Comparison of ENCODE assay signal across 8 cellular contexts in genomic region chr15:96353931-96354730, GRCh38. TPM values are rescaled to one million over a fixed set of nuclear protein-coding genes. Genes with fewer than 3 reads are reported as not detected.
DNase-seq lines count a peak whose midpoint lies in the region; ATAC-seq and TF ChIP-seq lines count a peak whose summit lies in the region.

No MANE protein-coding gene starts in this region.

- H3K9me3 ChIP-seq in thoracic aorta, result no peaks in the 10 kb centered on the region

- DNase-seq in HK-2 (ENCODE audit: unreplicated experiment) (peak; percentile 18), chondrocyte (ENCODE audit: low spot score) (no peak), left kidney (ENCODE audit: low read depth, low spot score) (peak; percentile 95), thoracic aorta (ENCODE audit: low spot score) (no peak), DMS53 treated with DMSO at 0.1 percent for 48 hours (lab: John Stamatoyannopoulos, UW; ENCODE audit: unreplicated experiment) (no peak), germinal center (ENCODE audit: low spot score) (no peak)
- DNase-seq in stimulated activated CD8-positive, alpha-beta memory T cell treated with anti-CD3 and anti-CD28 coated beads, Interleukin-4, amount 100 ng/mL, for 48 hours, result no peak

- H3K27ac Mint-ChIP-seq in chondrocyte (ENCODE audit: unreplicated experiment), result peak overlapping the region; percentile 81

- H3K4me3 Mint-ChIP-seq in chondrocyte (ENCODE audit: unreplicated experiment), result no peak overlapping the region

- H3K36me3 ChIP-seq in thoracic aorta, result no peaks in the 10 kb centered on the region

- peak overlapping the region; percentile 75 to 85 for H3K27ac ChIP-seq in thoracic aorta

- peaks cover 67% of the 10 kb centered on the region for H3K4me1 Mint-ChIP-seq in chondrocyte (ENCODE audit: low read depth)

- no peaks in the 10 kb centered on the region for H3K27me3 Mint-ChIP-seq in chondrocyte (ENCODE audit: low read depth)

- ATAC-seq in thoracic aorta (ENCODE audit: insufficient number of reproducible peaks, low FRiP score, low read depth) (no peak), GM21576 (IDR thresholded peaks at IDR 0.05; ENCODE audit: unreplicated experiment) (no peak)

- peak overlapping the region; percentile 82 for H3K4me3 ChIP-seq in thoracic aorta

- no peaks in the 10 kb centered on the region for H3K36me3 Mint-ChIP-seq in chondrocyte (ENCODE audit: low read depth)

- no peaks in the 10 kb centered on the region for H3K9me3 Mint-ChIP-seq in chondrocyte (ENCODE audit: low read depth)

- peaks cover 0 to 32% of the 10 kb centered on the region in 2 donors for H3K4me1 ChIP-seq in thoracic aorta (ENCODE audit: control insufficient read depth in 1 of 2, low read depth in 2 of 2)

- no peaks in the 10 kb centered on the region for H3K27me3 ChIP-seq in thoracic aorta (replicated peaks; ENCODE audit: insufficient read depth)

- TF ChIP-seq CTCF in chondrocyte (IDR thresholded peaks at IDR 0.05) (peak; percentile 85), thoracic aorta (IDR thresholded peaks at IDR 0.05) (no peak)

RNA-seq across cellular contexts. Expression of gene NR2F2, which starts 23.6 kb away (rescaled TPM):
- total RNA-seq in chondrocyte (151 to 169 TPM (median 167 TPM) in 3 replicates), thoracic aorta (10 to 100 TPM; 31.8 to 49.8 TPM)

Comparison
In these comparisons a context has a peak if more than half of its experiments do, and no peak if none do; other contexts are left out.
1. DNase-seq: peak in HK-2 (single experiment) and left kidney (single experiment); none in chondrocyte (single experiment), thoracic aorta (single experiment), stimulated activated CD8-positive, alpha-beta memory T cell treated with anti-CD3 and anti-CD28 coated beads, Interleukin-4, amount 100 ng/mL, for 48 hours (single experiment), DMS53 treated with DMSO at 0.1 percent for 48 hours (single experiment) and germinal center (single experiment).